37 cellular contexts compared by ENCODE assay signal in the genomic region with DNA sequence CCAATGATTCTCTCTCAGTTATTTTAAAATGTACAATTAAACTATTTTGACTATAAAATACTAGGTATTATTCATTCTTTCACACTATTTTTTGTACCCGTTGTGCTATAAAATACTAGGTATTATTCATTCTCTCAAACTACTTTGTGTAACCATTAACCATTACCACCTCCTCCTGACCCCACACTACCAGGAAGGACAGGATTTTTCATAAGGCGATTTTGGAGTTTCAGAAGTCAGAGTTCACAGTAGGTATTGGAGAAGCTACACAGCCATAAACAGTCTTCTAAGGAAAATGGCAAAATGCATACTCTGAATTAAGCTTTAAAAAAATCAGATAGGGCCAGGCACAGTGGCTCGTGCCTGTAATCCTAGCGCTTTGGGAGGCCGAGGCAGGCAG. TPM values are rescaled to one million over a fixed set of nuclear protein-coding genes. Genes with fewer than 3 reads are reported as not detected.
"Had no signal": no experiment of that assay in that cellular context is flagged by ENCODE, and none has a peak within 500 bp of the region (broad histone marks: within the 10 kb centered on the region; RNA-seq: fewer than 3 reads in every experiment).

No MANE protein-coding gene starts in this region.

- H3K27ac ChIP-seq: adrenal gland, body of pancreas, brain microvascular endothelial cell, cardiac muscle cell, VCaP had no signal

- H3K4me3 ChIP-seq: adrenal gland, body of pancreas, cardiac muscle cell had no signal

- DNase-seq: activated B cell treated with CpG ODN at 0.5 μM for 24 hours; activated CD4-positive, alpha-beta memory T cell treated with anti-CD3 and anti-CD28 coated beads for 36 hours; activated CD4-positive, alpha-beta T cell treated with anti-CD3 and anti-CD28 coated beads for 4 hours; activated CD4-positive, alpha-beta T cell treated with anti-CD3 and anti-CD28 coated beads, Interleukin-2, amount 10 ng/mL, durations not matched to agents 24 days and 14 days; activated CD4-positive, alpha-beta T cell treated with anti-CD3 and anti-CD28 coated beads, Interleukin-2, amount 50 U/mL, for 1 hour; activated CD4-positive, alpha-beta T cell treated with anti-CD3 and anti-CD28 coated beads, Interleukin-2, amount 50 U/mL, for 4 hours; activated CD4-positive, CD25-positive, alpha-beta regulatory T cell treated with anti-CD3 and anti-CD28 coated beads, Interleukin-2, amount 50 U/mL, for 72 hours; activated CD8-positive, alpha-beta memory T cell treated with anti-CD3 and anti-CD28 coated beads, Interleukin-2, amount 50 U/mL, for 4 hours; activated CD8-positive, alpha-beta T cell treated with anti-CD3 and anti-CD28 coated beads for 36 hours; activated effector memory CD4-positive, alpha-beta T cell treated with anti-CD3 and anti-CD28 coated beads, Interleukin-2, amount 50 U/mL, for 16 hours; activated gamma-delta T cell treated with Interleukin-2 at 50 U/mL for 16 hours; activated naive CD4-positive, alpha-beta T cell; activated naive CD4-positive, alpha-beta T cell treated with anti-CD3 and anti-CD28 coated beads for 36 hours; activated naive CD4-positive, alpha-beta T cell treated with anti-CD3 and anti-CD28 coated beads, Interleukin-2, amount 50 U/mL, for 16 hours; activated naive CD8-positive, alpha-beta T cell treated with anti-CD3 and anti-CD28 coated beads for 36 hours; activated T-cell treated with anti-CD3 and anti-CD28 coated beads for 4 hours; activated T-cell treated with anti-CD3 and anti-CD28 coated beads, Interleukin-2, amount 50 U/mL, for 1 hour; activated T-cell treated with anti-CD3 and anti-CD28 coated beads, Interleukin-2, amount 50 U/mL, for 4 hours; activated T-cell treated with anti-CD3 and anti-CD28 coated beads, Interleukin-2, amount 50 U/mL, for 72 hours; adrenal gland; amniotic stem cell; aorta; body of pancreas; brain microvascular endothelial cell; caudate nucleus; SW 1271; T-helper 1 cell; T-helper 2 cell; T-helper 9 cell had no signal

- H3K36me3 ChIP-seq: adrenal gland, brain microvascular endothelial cell, cardiac muscle cell had no signal

- H3K9me3 ChIP-seq: adrenal gland, body of pancreas had no signal

- ATAC-seq: activated CD8-positive, alpha-beta T cell treated with anti-CD3 and anti-CD28 coated beads for 36 hours; activated naive CD4-positive, alpha-beta T cell treated with anti-CD3 and anti-CD28 coated beads, Interleukin-2, amount 50 U/mL, for 72 hours; activated T-cell treated with anti-CD3 and anti-CD28 coated beads, Interleukin-2, amount 50 U/mL, for 4 hours; activated T-cell treated with anti-CD3 and anti-CD28 coated beads, Interleukin-2, amount 50 U/mL, for 72 hours; activated T-helper 17 cell treated with anti-CD3 and anti-CD28 coated beads, Interleukin-2, amount 50 U/mL, for 72 hours; body of pancreas had no signal

- H3K27me3 ChIP-seq: adrenal gland, body of pancreas, brain microvascular endothelial cell, cardiac muscle cell had no signal

- H3K4me1 ChIP-seq: body of pancreas had no signal

RNA-seq across cellular contexts. Expression of gene TMEM252, which starts 35.1 kb away (rescaled TPM):
- total RNA-seq: activated B cell treated with CpG ODN at 0.5 μM for 24 hours; activated CD4-positive, alpha-beta memory T cell treated with anti-CD3 and anti-CD28 coated beads for 36 hours; activated CD4-positive, alpha-beta T cell treated with anti-CD3 and anti-CD28 coated beads, Interleukin-2, amount 10 ng/mL, durations not matched to agents 24 days and 14 days; activated CD8-positive, alpha-beta memory T cell treated with anti-CD3 and anti-CD28 coated beads for 36 hours; activated CD8-positive, alpha-beta T cell treated with anti-CD3 and anti-CD28 coated beads for 36 hours; activated naive CD4-positive, alpha-beta T cell treated with anti-CD3 and anti-CD28 coated beads for 36 hours; activated naive CD4-positive, alpha-beta T cell treated with anti-CD3 and anti-CD28 coated beads, Interleukin-2, amount 50 U/mL, for 72 hours; activated naive CD8-positive, alpha-beta T cell treated with anti-CD3 and anti-CD28 coated beads for 36 hours; activated T-cell treated with anti-CD3 and anti-CD28 coated beads, Interleukin-2, amount 50 U/mL, for 4 hours; activated T-cell treated with anti-CD3 and anti-CD28 coated beads, Interleukin-2, amount 50 U/mL, for 72 hours; activated T-helper 1 cell treated with anti-CD3 and anti-CD28 coated beads, Interleukin-12 subunit alpha, Interleukin-12 subunit beta, Interleukin-2, Interleukin-4 antibody, amounts not matched to agents 30 ng/mL and 10 ng/mL and 1 ng/mL, durations not matched to agents 14 hours and 24 hours and 36 hours; activated T-helper 17 cell treated with anti-CD3 and anti-CD28 coated beads, Interleukin-2, amount 50 U/mL, for 72 hours; adrenal gland; aorta; astrocyte; body of pancreas; bronchial epithelial cell; cardiac muscle cell had no signal
